ENCODE assay signal across 8 cellular contexts in genomic region chr11:122439911-122440782, GRCh38.
A peak's percentile ranks its signal among the peaks of the same experiment; 100 is the strongest.
DNase-seq lines count a peak whose midpoint lies in the region; ATAC-seq and TF ChIP-seq lines count a peak whose summit lies in the region.

No MANE protein-coding gene starts in this region.

- no peaks in the 10 kb centered on the region for H3K27me3 ChIP-seq in muscle layer of duodenum (ENCODE audit: low read depth, low read length)

- H3K27ac ChIP-seq in muscle layer of duodenum (ENCODE audit: low read length) = peak overlapping the region; percentile 0

- no peak for TF ChIP-seq POLR2A in GM18505 (IDR thresholded peaks at IDR 0.05; ENCODE audit: borderline replicate concordance, extremely low read depth, insufficient read depth, insufficient read length)

- H3K4me1 ChIP-seq in muscle layer of duodenum (ENCODE audit: control insufficient read depth in 1 of 2, insufficient read depth in 2 of 2, low read length in 2 of 2) = peaks cover 5 to 7% of the 10 kb centered on the region in 2 donors

- POLR2A ChIA-PET in AG04449 (lab: Yijun Ruan, JAX) = no interaction called here

- ATAC-seq in HG02610 (IDR thresholded peaks at IDR 0.05; ENCODE audit: unreplicated experiment) (no peak), GM18511 (IDR thresholded peaks at IDR 0.05; ENCODE audit: unreplicated experiment) (no peak), GM18505 (IDR thresholded peaks at IDR 0.05; ENCODE audit: unreplicated experiment) (no peak)

- no peaks in the 10 kb centered on the region for H3K9me3 ChIP-seq in muscle layer of duodenum (ENCODE audit: control insufficient read depth in 1 of 2, low read length in 2 of 2)

- H3K4me3 ChIP-seq in AG04449 (ENCODE audit: low read depth, low read length) = peak overlapping the region; percentile 42
- peak overlapping the region; percentile 59 for H3K4me3 ChIP-seq in epithelial cell of proximal tubule (ENCODE audit: low read depth, low read length)
- peak overlapping the region; percentile 62 to 72 for H3K4me3 ChIP-seq in muscle layer of duodenum (ENCODE audit: low read depth in 1 of 2, low read length in 2 of 2)

- TF ChIP-seq CTCF in AG04449 (IDR thresholded peaks at IDR 0.05; ENCODE audit: insufficient read depth, low read length, missing control alignments) = no peak
- TF ChIP-seq CTCF in epithelial cell of proximal tubule (conservative IDR thresholded peaks at IDR 0.05; ENCODE audit: low read depth, low read length) = no peak

- H3K36me3 ChIP-seq in muscle layer of duodenum (ENCODE audit: control insufficient read depth in 1 of 2, insufficient read depth in 2 of 2, low read length in 2 of 2) = no peaks in the 10 kb centered on the region

- DNase-seq in AG04449 (ENCODE audit: low read depth, low spot score) = no peak
- DNase-seq in NCI-H2227 (lab: John Stamatoyannopoulos, UW; ENCODE audit: unreplicated experiment) = peak; percentile 70
- DNase-seq in epithelial cell of proximal tubule (ENCODE audit: low read depth) = peak; percentile 25
- DNase-seq in NCI-H446 treated with DMSO at 0.1 percent for 48 hours (lab: John Stamatoyannopoulos, UW) = no peak

- CTCF ChIA-PET in AG04449 (lab: Yijun Ruan, JAX) = interaction anchor here (1.6 kb wide), 1 partner anchor 224 kb away, joined by 3 read pairs; no protein-coding TSS in a partner anchor

Comparison
In these comparisons a context has a peak if more than half of its experiments do, and no peak if none do; other contexts are left out.
1. DNase-seq: peak in NCI-H2227 (single experiment) and epithelial cell of proximal tubule (single experiment); none in AG04449 (single experiment) and NCI-H446 treated with DMSO at 0.1 percent for 48 hours (single experiment).
2. Peak in every context shown above with its lines, with median percentiles within 50 percentile points of each other: H3K4me3 ChIP-seq.